2 cellular contexts compared by ENCODE assay signal in the genomic region with DNA sequence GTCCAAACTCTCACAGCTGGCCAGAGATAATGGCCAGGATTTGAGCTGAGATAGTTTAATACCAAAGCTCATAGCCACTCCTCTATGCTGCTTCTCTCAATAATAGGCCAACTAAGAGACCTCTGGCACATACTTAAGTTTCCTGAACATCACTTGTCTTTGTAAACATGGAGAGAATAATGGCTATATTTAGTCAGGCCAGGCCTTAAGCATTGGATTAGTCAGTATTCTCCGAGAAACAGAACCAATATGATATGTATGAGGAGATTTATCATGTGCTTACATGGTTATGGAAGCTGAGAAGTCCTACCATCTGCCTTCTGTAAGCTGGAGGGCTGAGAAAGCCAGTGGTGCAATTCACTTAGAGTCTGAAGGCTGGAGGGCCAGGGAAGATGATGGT.
TF ChIP-seq lines count a peak whose summit lies in the region.

No MANE protein-coding gene starts in this region.

TF ChIP-seq in IMR-90, 13 proteins besides CTCF, POLR2A, EP300 and RAD21:
- TF ChIP-seq FOS (IDR thresholded peaks at IDR 0.05; ENCODE audit: low read depth, low read length), result no peak
- TF ChIP-seq RCOR1 (IDR thresholded peaks at IDR 0.05; ENCODE audit: insufficient replicate concordance, low read length), result no peak
- TF ChIP-seq CHD1 (IDR thresholded peaks at IDR 0.05; ENCODE audit: low read depth, low read length), result no peak
- TF ChIP-seq SMC3 (IDR thresholded peaks at IDR 0.05; ENCODE audit: low read depth, low read length), result no peak
- no peak for TF ChIP-seq MAZ (IDR thresholded peaks at IDR 0.05; ENCODE audit: borderline replicate concordance, low read depth, low read length)
- TF ChIP-seq MXI1 (IDR thresholded peaks at IDR 0.05; ENCODE audit: borderline replicate concordance, low read depth, low read length), result no peak
- TF ChIP-seq, protein P1, sequence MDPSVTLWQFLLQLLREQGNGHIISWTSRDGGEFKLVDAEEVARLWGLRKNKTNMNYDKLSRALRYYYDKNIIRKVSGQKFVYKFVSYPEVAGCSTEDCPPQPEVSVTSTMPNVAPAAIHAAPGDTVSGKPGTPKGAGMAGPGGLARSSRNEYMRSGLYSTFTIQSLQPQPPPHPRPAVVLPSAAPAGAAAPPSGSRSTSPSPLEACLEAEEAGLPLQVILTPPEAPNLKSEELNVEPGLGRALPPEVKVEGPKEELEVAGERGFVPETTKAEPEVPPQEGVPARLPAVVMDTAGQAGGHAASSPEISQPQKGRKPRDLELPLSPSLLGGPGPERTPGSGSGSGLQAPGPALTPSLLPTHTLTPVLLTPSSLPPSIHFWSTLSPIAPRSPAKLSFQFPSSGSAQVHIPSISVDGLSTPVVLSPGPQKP (IDR thresholded peaks at IDR 0.05; ENCODE audit: borderline replicate concordance, low read depth, low read length), result no peak
- TF ChIP-seq, protein P2, sequence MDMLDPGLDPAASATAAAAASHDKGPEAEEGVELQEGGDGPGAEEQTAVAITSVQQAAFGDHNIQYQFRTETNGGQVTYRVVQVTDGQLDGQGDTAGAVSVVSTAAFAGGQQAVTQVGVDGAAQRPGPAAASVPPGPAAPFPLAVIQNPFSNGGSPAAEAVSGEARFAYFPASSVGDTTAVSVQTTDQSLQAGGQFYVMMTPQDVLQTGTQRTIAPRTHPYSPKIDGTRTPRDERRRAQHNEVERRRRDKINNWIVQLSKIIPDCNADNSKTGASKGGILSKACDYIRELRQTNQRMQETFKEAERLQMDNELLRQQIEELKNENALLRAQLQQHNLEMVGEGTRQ (IDR thresholded peaks at IDR 0.05; ENCODE audit: low read depth, low read length), result no peak
- no peak for TF ChIP-seq BHLHE40 (IDR thresholded peaks at IDR 0.05; ENCODE audit: low read depth, low read length)
- no peak for TF ChIP-seq MAFK (IDR thresholded peaks at IDR 0.05; ENCODE audit: low read depth, low read length)
- TF ChIP-seq CEBPB (IDR thresholded peaks at IDR 0.05; ENCODE audit: low read depth, low read length), result no peak
- no peak for TF ChIP-seq RFX5 (IDR thresholded peaks at IDR 0.05; ENCODE audit: low read depth, low read length)

TF ChIP-seq in endothelial cell of umbilical vein, 7 proteins besides CTCF, POLR2A, EP300 and RAD21:
- TF ChIP-seq, protein P3, sequence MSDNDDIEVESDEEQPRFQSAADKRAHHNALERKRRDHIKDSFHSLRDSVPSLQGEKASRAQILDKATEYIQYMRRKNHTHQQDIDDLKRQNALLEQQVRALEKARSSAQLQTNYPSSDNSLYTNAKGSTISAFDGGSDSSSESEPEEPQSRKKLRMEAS (IDR thresholded peaks at IDR 0.05; ENCODE audit: insufficient read depth, insufficient read length), result no peak
- no peak for TF ChIP-seq MYC (IDR thresholded peaks at IDR 0.05; ENCODE audit: low read depth, low read length)
- no peak for TF ChIP-seq POLR2AphosphoS5 (IDR thresholded peaks at IDR 0.05; ENCODE audit: insufficient read depth, low read depth, low read length)
- TF ChIP-seq FOS (IDR thresholded peaks at IDR 0.05; ENCODE audit: borderline replicate concordance, insufficient read depth, low read length), result no peak
- TF ChIP-seq JUN (IDR thresholded peaks at IDR 0.05; ENCODE audit: borderline replicate concordance, insufficient read depth, insufficient read length, low read depth), result no peak
- no peak for TF ChIP-seq GATA2 (IDR thresholded peaks at IDR 0.05; ENCODE audit: insufficient read depth, insufficient read length, low read depth, low read length)
- no peak for TF ChIP-seq EZH2 (IDR thresholded peaks at IDR 0.05; ENCODE audit: borderline replicate concordance, low read depth, low read length, severe bottlenecking)
